In the genomic region with DNA sequence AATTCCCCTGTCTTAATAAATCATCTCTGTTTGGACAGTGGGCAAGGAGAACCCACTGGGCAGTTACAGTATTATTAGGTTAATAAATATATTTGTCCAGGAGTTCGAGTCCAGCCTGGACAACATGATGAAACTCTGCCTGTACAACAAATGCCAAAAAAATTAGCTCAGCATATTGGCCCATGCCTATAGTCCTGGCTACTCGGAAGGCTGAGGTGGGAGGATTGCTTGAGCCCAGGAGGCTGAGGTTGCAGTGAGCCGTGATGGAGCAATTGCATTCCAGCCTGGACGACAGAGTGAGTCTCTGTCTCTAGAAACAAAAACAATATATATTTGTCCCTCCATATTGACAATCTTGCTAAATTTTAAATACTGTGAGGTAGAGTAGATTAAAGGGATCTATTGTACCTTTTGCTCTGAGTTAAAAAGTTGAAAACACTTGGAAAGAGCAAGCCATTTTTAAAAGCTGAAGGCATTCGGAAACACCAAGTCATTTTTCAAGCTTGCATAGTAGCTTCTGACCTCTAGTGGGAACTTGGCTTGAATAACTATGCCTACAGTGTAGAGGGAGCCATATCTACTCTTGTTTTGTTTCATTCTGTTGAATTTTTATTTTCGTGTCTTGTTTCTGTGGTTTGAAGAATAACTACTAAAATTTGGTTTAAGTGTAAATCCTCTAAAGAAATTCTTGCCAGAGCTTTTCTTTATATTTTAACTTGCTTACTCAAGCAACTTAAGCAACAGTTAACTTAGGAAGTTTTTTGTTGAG, we compare ENCODE assay signal across 1 cellular context.
TF ChIP-seq lines count a peak whose summit lies in the region.

No MANE protein-coding gene starts in this region.

TF ChIP-seq in HepG2, 621 proteins besides CTCF, POLR2A, EP300 and RAD21:
- TF ChIP-seq TEAD3 (CRISPR knock-in tag; optimal IDR thresholded peaks at IDR 0.05; ENCODE audit: borderline replicate concordance) (peak; percentile 70), SAP130 (CRISPR knock-in tag; IDR thresholded peaks at IDR 0.05; ENCODE audit: low read depth) (peak; percentile 14; the same call in 1 of the 2 replicates), NFE2L1 (CRISPR knock-in tag; IDR thresholded peaks at IDR 0.05; ENCODE audit: borderline replicate concordance) (no peak), ZSCAN31 (CRISPR knock-in tag; IDR thresholded peaks at IDR 0.05; ENCODE audit: low read depth) (no peak), STAG1 (CRISPR knock-in tag; IDR thresholded peaks at IDR 0.05) (peak; percentile 30), ZNF569 (CRISPR knock-in tag; IDR thresholded peaks at IDR 0.05; ENCODE audit: borderline replicate concordance) (no peak), ZNF770 (CRISPR knock-in tag; IDR thresholded peaks at IDR 0.05) (peak; percentile 91), HOMEZ (CRISPR knock-in tag; IDR thresholded peaks at IDR 0.05; ENCODE audit: low read depth) (peak; percentile 13; the same call in 1 of the 2 replicates), SOX5 (CRISPR knock-in tag; IDR thresholded peaks at IDR 0.05; ENCODE audit: borderline replicate concordance) (0 out of 2 replicates have a peak, but pooled peaks have one; percentile 5), CEBPG (CRISPR knock-in tag; IDR thresholded peaks at IDR 0.05) (0 out of 2 replicates have a peak, but pooled peaks have one; percentile 5), ZNF878 (CRISPR knock-in tag; IDR thresholded peaks at IDR 0.05) (no peak)
- TF ChIP-seq, protein P1, sequence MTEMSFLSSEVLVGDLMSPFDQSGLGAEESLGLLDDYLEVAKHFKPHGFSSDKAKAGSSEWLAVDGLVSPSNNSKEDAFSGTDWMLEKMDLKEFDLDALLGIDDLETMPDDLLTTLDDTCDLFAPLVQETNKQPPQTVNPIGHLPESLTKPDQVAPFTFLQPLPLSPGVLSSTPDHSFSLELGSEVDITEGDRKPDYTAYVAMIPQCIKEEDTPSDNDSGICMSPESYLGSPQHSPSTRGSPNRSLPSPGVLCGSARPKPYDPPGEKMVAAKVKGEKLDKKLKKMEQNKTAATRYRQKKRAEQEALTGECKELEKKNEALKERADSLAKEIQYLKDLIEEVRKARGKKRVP (CRISPR knock-in tag; IDR thresholded peaks at IDR 0.05) = 0 out of 4 replicates have a peak, but pooled peaks of 1 of the 2 experiments have one; percentile 23
